9 cellular contexts compared by ENCODE assay signal in the genomic region with DNA sequence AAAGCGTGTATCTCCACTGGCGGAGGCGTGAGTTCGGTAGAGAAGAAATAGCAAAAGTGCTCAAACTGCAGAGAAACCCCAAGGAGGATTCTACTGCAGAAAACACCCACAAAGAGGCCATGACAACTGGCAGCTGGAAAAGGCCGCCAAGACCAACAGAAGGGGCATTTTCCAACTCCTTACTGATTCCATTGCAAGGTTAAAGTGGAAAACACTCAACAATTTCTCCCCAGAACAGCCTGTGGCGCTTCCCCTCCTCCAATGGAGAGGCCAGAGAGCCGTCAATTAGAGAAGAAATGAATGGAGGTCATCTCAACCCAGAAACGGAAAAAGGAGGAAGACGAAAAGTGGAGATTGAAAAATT. TPM values are rescaled to one million over a fixed set of nuclear protein-coding genes. Genes with fewer than 3 reads are reported as not detected.
DNase-seq lines count a peak whose midpoint lies in the region; ATAC-seq and TF ChIP-seq lines count a peak whose summit lies in the region.
"Had no signal": no experiment of that assay in that cellular context is flagged by ENCODE, and none has a peak within 500 bp of the region (broad histone marks: within the 10 kb centered on the region; RNA-seq: fewer than 3 reads in every experiment).

No MANE protein-coding gene starts in this region.

- H3K4me1 ChIP-seq in Peyer's patch (peaks cover 0 to 22% (median 3%) of the 10 kb centered on the region in 4 donors), esophagus squamous epithelium (peaks cover 15 to 38% (median 24%) of the 10 kb centered on the region in 3 donors), psoas muscle (peaks cover 42% of the 10 kb centered on the region)

- intact Hi-C loops in esophagus squamous epithelium (cut with DNase I) = no loop called here
- intact Hi-C loops in psoas muscle (cut with DNase I) = loop anchor here (5.0 kb wide), 3 partner anchors 37 to 132 kb away; partner anchors contain the start of genes ESYT1 (in 1 of the 2), NABP2 (in 1 of the 2) and RNF41 (in 1 of the 2)

- no peak for TF ChIP-seq CTCF in GM12864 (IDR thresholded peaks at IDR 0.05; ENCODE audit: low read depth, low read length, missing control alignments)
- TF ChIP-seq CTCF in Peyer's patch (IDR thresholded peaks at IDR 0.05) = no peak
- TF ChIP-seq CTCF in esophagus squamous epithelium (IDR thresholded peaks at IDR 0.05) = no peak
- TF ChIP-seq CTCF in psoas muscle (IDR thresholded peaks at IDR 0.05) = no peak

- H3K4me3 ChIP-seq in GM12864 (ENCODE audit: low read depth, low read length) = peak overlapping the region; percentile 57
- peak overlapping the region; percentile 72 to 98 (median 86) for H3K4me3 ChIP-seq in Peyer's patch
- peak overlapping the region; percentile 74 to 90 (median 82) for H3K4me3 ChIP-seq in esophagus squamous epithelium
- H3K4me3 ChIP-seq in psoas muscle = peak overlapping the region; percentile 97

- DNase-seq in GM12864 (ENCODE audit: low read depth) = no peak
- DNase-seq in Peyer's patch = no peak
- no peak for DNase-seq in esophagus squamous epithelium (lab: John Stamatoyannopoulos, UW)
- no peak for DNase-seq in psoas muscle
- DNase-seq in hypothalamus (lab: John Stamatoyannopoulos, UW) = no peak
- DNase-seq in SHP77 treated with DMSO at 0.1 percent for 48 hours (lab: John Stamatoyannopoulos, UW) = no peak
- DNase-seq in GM19238 (ENCODE audit: insufficient read length, low spot score) = no peak
- DNase-seq: cortex of kidney had no signal

- H3K27me3 ChIP-seq in Peyer's patch (no peaks in the 10 kb centered on the region), esophagus squamous epithelium (no peaks in the 10 kb centered on the region), psoas muscle (ENCODE audit: insufficient read depth in 3 of 3, low read length in 2 of 3) (no peaks in the 10 kb centered on the region)

- ATAC-seq in psoas muscle (no peak), GM18909 (IDR thresholded peaks at IDR 0.05; ENCODE audit: poor library complexity, unreplicated experiment) (no peak)

- H3K9me3 ChIP-seq in Peyer's patch = no peaks in the 10 kb centered on the region
- no peaks in the 10 kb centered on the region for H3K9me3 ChIP-seq in esophagus squamous epithelium
- no peaks in the 10 kb centered on the region for H3K9me3 ChIP-seq in psoas muscle

- peaks cover 0 to 20% (median 0%) of the 10 kb centered on the region in 3 donors for H3K36me3 ChIP-seq in Peyer's patch
- peaks cover 10 to 33% (median 21%) of the 10 kb centered on the region in 3 donors for H3K36me3 ChIP-seq in esophagus squamous epithelium
- peaks cover 3 to 32% of the 10 kb centered on the region in 2 donors for H3K36me3 ChIP-seq in psoas muscle (ENCODE audit: insufficient read depth in 1 of 2, low read depth in 1 of 2)

- H3K27ac ChIP-seq in Peyer's patch = peak overlapping the region; percentile 79 to 92 (median 85)
- peak overlapping the region; percentile 89 to 96 (median 94) for H3K27ac ChIP-seq in esophagus squamous epithelium
- peak overlapping the region; percentile 89 for H3K27ac ChIP-seq in psoas muscle

- TF ChIP-seq POLR2A in Peyer's patch (IDR thresholded peaks at IDR 0.05) (no peak), esophagus squamous epithelium (IDR thresholded peaks at IDR 0.05) (no peak)

- WGBS in esophagus squamous epithelium, 2 donors = 11 to 12% methylated on average over 9 of the region's 9 CpGs
- 6 to 12% (median 7%) methylated on average over 9 of the region's 9 CpGs for WGBS in psoas muscle, 3 donors

RNA-seq across cellular contexts. Expression of gene ANKRD52, which starts 0.6 kb away (rescaled TPM):
- total RNA-seq in Peyer's patch = 10 to 100 TPM; 30.5 to 48.7 (median 36.6) TPM
- total RNA-seq in esophagus squamous epithelium = 10 to 100 TPM in 3 of 4 donors, 1 to 10 TPM in 1; 9.2 to 15.8 (median 13.9) TPM
- total RNA-seq in psoas muscle = 10 to 100 TPM; 14.2 to 37.5 (median 21.5) TPM
- 10 to 100 TPM in 1 of 3 donors, 1 to 10 TPM in 2; 5.7 to 33.6 (median 6.5) TPM for polyA plus RNA-seq in psoas muscle

RNA-seq across cellular contexts. Expression of gene COQ10A, which starts 7.9 kb away (rescaled TPM):
- total RNA-seq in Peyer's patch (10 to 100 TPM in 2 of 4 donors, 1 to 10 TPM in 2; 9.1 to 14.8 (median 11.8) TPM), esophagus squamous epithelium (1 to 10 TPM; 1.6 to 9.5 (median 4.1) TPM), psoas muscle (10 to 100 TPM; 24.3 to 86.6 (median 54.7) TPM)
- 100 to 1,000 TPM in 1 of 3 donors, 10 to 100 TPM in 2; 16.2 to 105 (median 63.5) TPM for polyA plus RNA-seq in psoas muscle

RNA-seq across cellular contexts. Expression of gene SLC39A5, which starts 29.0 kb away (rescaled TPM):
- 100 to 1,000 TPM in 3 of 4 donors, 10 to 100 TPM in 1; 96.6 to 950 (median 626) TPM for total RNA-seq in Peyer's patch
- total RNA-seq in esophagus squamous epithelium = 1 to 10 TPM in 1 of 4 donors, not detected in 3; 1.1 TPM
- total RNA-seq in psoas muscle = not detected
- polyA plus RNA-seq in psoas muscle = under 1 TPM in 2 of 3 donors, not detected in 1; 0.16 to 0.23 TPM

RNA-seq across cellular contexts. Expression of gene NABP2, which starts 34.7 kb away (rescaled TPM):
- total RNA-seq in Peyer's patch (10 to 100 TPM; 15.3 to 25.3 (median 23.5) TPM), esophagus squamous epithelium (10 to 100 TPM; 17.2 to 31.0 (median 21.6) TPM), psoas muscle (10 to 100 TPM; 27.2 to 32.1 (median 29.8) TPM)
- polyA plus RNA-seq in psoas muscle = 10 to 100 TPM; 27.1 to 65.7 (median 31.0) TPM

RNA-seq across cellular contexts. Expression of gene RNF41, which starts 37.1 kb away (rescaled TPM):
- total RNA-seq in Peyer's patch (10 to 100 TPM; 23.8 to 52.0 (median 37.6) TPM), esophagus squamous epithelium (10 to 100 TPM; 21.1 to 42.5 (median 28.6) TPM), psoas muscle (10 to 100 TPM; 22.4 to 41.7 (median 34.8) TPM)
- 10 to 100 TPM; 21.9 to 54.9 (median 22.9) TPM for polyA plus RNA-seq in psoas muscle

Comparison
In these comparisons a context has a peak if more than half of its experiments do, and no peak if none do; other contexts are left out.
1. RNA of gene SLC39A5, which starts 29.0 kb away (total RNA-seq): 96.6 to 950 TPM in Peyer's patch; not detected in psoas muscle and 1.1 TPM in esophagus squamous epithelium; every median in the first group is over 10 times any median in the second.
2. Peak in every context shown above with its lines, with median percentiles within 50 percentile points of each other: H3K4me3 ChIP-seq and H3K27ac ChIP-seq.